1 cellular context compared by ENCODE assay signal in genomic region chr7:142787783-142788182, GRCh38.
TF ChIP-seq lines count a peak whose summit lies in the region.

No MANE protein-coding gene starts in this region.

TF ChIP-seq in K562, 482 proteins besides CTCF, POLR2A, EP300 and RAD21 (continues in another document):
- no peak for TF ChIP-seq MXI1 (IDR thresholded peaks at IDR 0.05; ENCODE audit: low read depth, low read length)
- no peak for TF ChIP-seq ZNF3 (CRISPR knock-in tag; IDR thresholded peaks at IDR 0.05)
- peak; percentile 36; the same call in 1 of the 2 replicates for TF ChIP-seq ZFX (CRISPR knock-in tag; IDR thresholded peaks at IDR 0.05)
- TF ChIP-seq TSC22D4 (tag; IDR thresholded peaks at IDR 0.05), result no peak
- 0 out of 2 replicates have a peak, but pooled peaks have one; percentile 42 for TF ChIP-seq ATF6 (CRISPR knock-in tag; IDR thresholded peaks at IDR 0.05)
- no peak for TF ChIP-seq RB1 (IDR thresholded peaks at IDR 0.05; ENCODE audit: low read depth)
- no peak for TF ChIP-seq AFF4 (CRISPR knock-in tag; IDR thresholded peaks at IDR 0.05)
- no peak for TF ChIP-seq HIVEP1 (CRISPR knock-in tag; IDR thresholded peaks at IDR 0.05)
- no peak for TF ChIP-seq TCF7L2 (IDR thresholded peaks at IDR 0.05; ENCODE audit: low read depth, low read length)
- no peak for TF ChIP-seq HES1 (IDR thresholded peaks at IDR 0.05; ENCODE audit: low read depth)
- TF ChIP-seq CBX8 (IDR thresholded peaks at IDR 0.05; ENCODE audit: borderline replicate concordance, extremely low read depth, low read depth, low read length, poor library complexity, severe bottlenecking), result no peak
- no peak for TF ChIP-seq ZNF41 (CRISPR knock-in tag; conservative IDR thresholded peaks at IDR 0.05)
- no peak for TF ChIP-seq CUX1 (CRISPR knock-in tag; IDR thresholded peaks at IDR 0.05)
- TF ChIP-seq CGGBP1 (CRISPR knock-in tag; IDR thresholded peaks at IDR 0.05), result no peak
- TF ChIP-seq ZNF263 (CRISPR knock-in tag; IDR thresholded peaks at IDR 0.05; ENCODE audit: borderline replicate concordance), result no peak
- no peak for TF ChIP-seq ZBTB9 (CRISPR knock-in tag; IDR thresholded peaks at IDR 0.05)
- TF ChIP-seq FOXM1 (IDR thresholded peaks at IDR 0.05; ENCODE audit: low read depth), result no peak
- TF ChIP-seq FOXM1 (CRISPR knock-in tag; IDR thresholded peaks at IDR 0.05; ENCODE audit: low read depth), result 0 out of 2 replicates have a peak, but pooled peaks have one; percentile 16
- no peak for TF ChIP-seq SNAPC5 (CRISPR knock-in tag; IDR thresholded peaks at IDR 0.05)
- TF ChIP-seq ID3 (CRISPR knock-in tag; IDR thresholded peaks at IDR 0.05), result no peak
- peak; percentile 28; the same call in 1 of the 2 replicates for TF ChIP-seq ID3 (tag; IDR thresholded peaks at IDR 0.05)
- TF ChIP-seq ETV5 (CRISPR knock-in tag; IDR thresholded peaks at IDR 0.05; ENCODE audit: low read depth), result 0 out of 2 replicates have a peak, but pooled peaks have one; percentile 25
- no peak for TF ChIP-seq RFX7 (CRISPR knock-in tag; IDR thresholded peaks at IDR 0.05)
- TF ChIP-seq JUNB (CRISPR knock-in tag; conservative IDR thresholded peaks at IDR 0.05), result no peak
- TF ChIP-seq HLTF (IDR thresholded peaks at IDR 0.05), result no peak
- TF ChIP-seq PREB (CRISPR knock-in tag; IDR thresholded peaks at IDR 0.05), result no peak
- TF ChIP-seq E2F5 (CRISPR knock-in tag; IDR thresholded peaks at IDR 0.05), result 0 out of 2 replicates have a peak, but pooled peaks have one; percentile 21
- TF ChIP-seq NCOA2 (IDR thresholded peaks at IDR 0.05; ENCODE audit: partially characterized antibody in 2 of 2), result no peak
- no peak for TF ChIP-seq HDAC2 (IDR thresholded peaks at IDR 0.05)
- no peak for TF ChIP-seq POLR3G (IDR thresholded peaks at IDR 0.05; ENCODE audit: extremely low read depth, insufficient read length, insufficient replicate concordance)
- TF ChIP-seq ZFP91 (CRISPR knock-in tag; IDR thresholded peaks at IDR 0.05), result 0 out of 2 replicates have a peak, but pooled peaks have one; percentile 25
- TF ChIP-seq RBM39 (optimal IDR thresholded peaks at IDR 0.05; ENCODE audit: low read depth, low read length), result no peak
